In the genomic region with DNA sequence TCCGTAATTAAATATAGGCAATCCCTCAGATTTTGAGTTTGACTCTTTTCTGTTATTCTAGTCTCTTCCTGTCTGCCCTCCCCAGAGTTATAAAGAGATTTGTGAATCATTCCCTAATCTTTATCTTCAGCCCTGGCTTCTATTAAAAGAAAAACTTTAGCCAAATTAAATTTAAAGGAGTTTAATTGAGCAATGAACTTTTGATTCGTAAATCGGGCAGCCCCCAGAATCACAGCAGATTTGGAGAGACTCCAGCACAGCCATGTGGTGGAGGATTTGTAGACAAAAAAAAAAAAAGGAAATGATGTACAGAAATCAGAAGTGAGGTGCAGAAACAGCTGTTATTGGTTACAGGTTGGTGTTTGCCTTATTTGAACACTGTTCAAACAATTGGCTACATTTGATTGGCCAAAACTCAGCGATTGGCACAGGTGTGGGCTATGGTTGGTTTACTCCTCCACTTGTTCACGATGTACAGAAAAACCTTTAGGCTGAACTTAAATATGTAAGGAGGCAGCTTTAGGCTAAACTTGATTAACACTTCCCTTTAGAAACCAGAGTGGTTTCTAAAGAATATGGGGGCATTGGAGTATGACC, we compare ENCODE assay signal across 17 cellular contexts.
DNase-seq lines count a peak whose midpoint lies in the region; ATAC-seq lines count a peak whose summit lies in the region.
"Had no signal": no experiment of that assay in that cellular context is flagged by ENCODE, and none has a peak within 500 bp of the region (broad histone marks: within the 10 kb centered on the region; RNA-seq: fewer than 3 reads in every experiment).

No MANE protein-coding gene starts in this region.

- H3K4me3 Mint-ChIP-seq in activated naive CD8-positive, alpha-beta T cell: peak overlapping the region; percentile 1
- H3K4me3 Mint-ChIP-seq in activated naive CD8-positive, alpha-beta T cell treated with anti-CD3 and anti-CD28 coated beads, Interleukin-2, amount 50 U/mL, for 24 hours: no peak overlapping the region

- no peak overlapping the region for H3K27ac Mint-ChIP-seq in activated naive CD8-positive, alpha-beta T cell
- no peak overlapping the region for H3K27ac Mint-ChIP-seq in activated naive CD8-positive, alpha-beta T cell treated with anti-CD3 and anti-CD28 coated beads, Interleukin-2, amount 50 U/mL, for 24 hours

- no peaks in the 10 kb centered on the region for H3K9me3 Mint-ChIP-seq in activated naive CD8-positive, alpha-beta T cell (ENCODE audit: low read depth)
- no peaks in the 10 kb centered on the region for H3K9me3 Mint-ChIP-seq in activated naive CD8-positive, alpha-beta T cell treated with anti-CD3 and anti-CD28 coated beads, Interleukin-2, amount 50 U/mL, for 24 hours

- H3K36me3 Mint-ChIP-seq in activated naive CD8-positive, alpha-beta T cell: no peaks in the 10 kb centered on the region
- no peaks in the 10 kb centered on the region for H3K36me3 Mint-ChIP-seq in activated naive CD8-positive, alpha-beta T cell treated with anti-CD3 and anti-CD28 coated beads, Interleukin-2, amount 50 U/mL, for 24 hours (ENCODE audit: low read depth)

- H3K4me1 Mint-ChIP-seq in activated naive CD8-positive, alpha-beta T cell (ENCODE audit: low read depth): peaks cover 37% of the 10 kb centered on the region
- H3K4me1 Mint-ChIP-seq in activated naive CD8-positive, alpha-beta T cell treated with anti-CD3 and anti-CD28 coated beads, Interleukin-2, amount 50 U/mL, for 24 hours: peaks cover 43% of the 10 kb centered on the region

- no peak for DNase-seq in activated naive CD8-positive, alpha-beta T cell treated with anti-CD3 and anti-CD28 coated beads, Interleukin-2, amount 50 U/mL, for 24 hours
- DNase-seq in RPMI8226 (peak; percentile 19), NCI-H524 treated with DMSO at 0.1 percent for 48 hours (lab: John Stamatoyannopoulos, UW) (no peak), DMS153 treated with DMSO at 0.1 percent for 48 hours (lab: John Stamatoyannopoulos, UW; ENCODE audit: unreplicated experiment) (no peak), hypothalamus (lab: John Stamatoyannopoulos, UW) (no peak)
- DNase-seq: anterior cingulate cortex; COR-L47; foreskin melanocyte; lower lobe of right lung; NCI-H1092; sigmoid colon; stimulated activated CD4-positive, alpha-beta T cell treated with anti-CD3 and anti-CD28 coated beads, Interleukin-2, amount 100 ng/mL, for 48 hours; thyroid gland had no signal

- H3K27me3 Mint-ChIP-seq in activated naive CD8-positive, alpha-beta T cell: no peaks in the 10 kb centered on the region
- no peaks in the 10 kb centered on the region for H3K27me3 Mint-ChIP-seq in activated naive CD8-positive, alpha-beta T cell treated with anti-CD3 and anti-CD28 coated beads, Interleukin-2, amount 50 U/mL, for 24 hours

- no peak for ATAC-seq in activated naive CD8-positive, alpha-beta T cell treated with anti-CD3 and anti-CD28 coated beads, Interleukin-2, amount 50 U/mL, for 24 hours
- ATAC-seq in HG02642 (IDR thresholded peaks at IDR 0.05; ENCODE audit: poor library complexity, unreplicated experiment): peak; percentile 19
- no peak for ATAC-seq in HG03342 (IDR thresholded peaks at IDR 0.05; ENCODE audit: unreplicated experiment)
- ATAC-seq: HepG2, lower lobe of right lung had no signal
